7 cellular contexts compared by ENCODE assay signal in the genomic region with DNA sequence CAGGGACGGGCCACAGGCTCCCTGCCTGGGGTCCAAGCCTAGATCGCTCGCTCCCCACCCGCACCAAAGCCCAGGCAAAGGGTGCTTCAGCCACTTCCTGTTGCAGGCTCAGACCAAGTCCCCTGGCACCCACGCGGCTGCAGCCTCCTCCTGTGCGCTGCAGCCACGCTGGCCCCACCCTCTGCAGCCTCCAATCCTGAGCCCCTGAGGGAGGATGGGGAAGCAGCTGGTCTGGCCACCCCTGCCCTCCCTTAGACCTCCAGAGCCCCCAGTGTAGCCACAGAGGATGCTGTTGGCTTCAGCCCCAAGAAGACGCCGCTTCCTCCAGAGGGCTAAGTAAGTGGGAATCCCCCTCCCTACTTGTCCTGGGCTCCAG. TPM values are rescaled to one million over a fixed set of nuclear protein-coding genes. Genes with fewer than 3 reads are reported as not detected.
DNase-seq lines count a peak whose midpoint lies in the region; ATAC-seq and TF ChIP-seq lines count a peak whose summit lies in the region.

No MANE protein-coding gene starts in this region.

- no peaks in the 10 kb centered on the region for H3K36me3 ChIP-seq in Panc1 (ENCODE audit: control insufficient read depth, insufficient read depth, low read length)

- CTCF ChIA-PET in Panc1 (lab: Charles Lee): no interaction called here

- ATAC-seq in GM18868 (IDR thresholded peaks at IDR 0.05; ENCODE audit: unreplicated experiment) (peak; percentile 62), HG02642 (IDR thresholded peaks at IDR 0.05; ENCODE audit: poor library complexity, unreplicated experiment) (peak; percentile 52), Panc1 (peak; percentile 29)
- ATAC-seq in stimulated activated memory B cell treated with anti-CD40 and anti-IgM and Interleukin-4, amounts not matched to agents 10 μg/mL and 1 μg/mL and 100 μg/mL, for 72 hours: peak; percentile 84

- peaks cover 4% of the 10 kb centered on the region for H3K36me3 Mint-ChIP-seq in glutamatergic neuron (ENCODE audit: unreplicated experiment)
- peaks cover 32% of the 10 kb centered on the region for H3K36me3 Mint-ChIP-seq in stimulated activated memory B cell treated with anti-CD40 and anti-IgM and Interleukin-4, amounts not matched to agents 10 μg/mL and 1 μg/mL and 100 μg/mL, for 72 hours

- intact Hi-C loops in Panc1 (cut with micrococcal nuclease; ENCODE audit: unreplicated experiment): no loop called here

- H3K4me1 Mint-ChIP-seq in glutamatergic neuron (ENCODE audit: low read depth, unreplicated experiment): peaks cover 16% of the 10 kb centered on the region
- peaks cover 34% of the 10 kb centered on the region for H3K4me1 Mint-ChIP-seq in stimulated activated memory B cell treated with anti-CD40 and anti-IgM and Interleukin-4, amounts not matched to agents 10 μg/mL and 1 μg/mL and 100 μg/mL, for 72 hours

- POLR2A ChIA-PET in Panc1 (lab: Charles Lee): interaction anchor here (0.5 kb wide), 1 partner anchor 207 kb away, joined by 4 read pairs; no protein-coding TSS in a partner anchor

- peaks cover 30% of the 10 kb centered on the region for H3K4me1 ChIP-seq in Panc1 (ENCODE audit: control insufficient read depth, insufficient read depth, low read length)

- peak overlapping the region; percentile 78 for H3K4me3 Mint-ChIP-seq in glutamatergic neuron (ENCODE audit: unreplicated experiment)
- H3K4me3 Mint-ChIP-seq in stimulated activated memory B cell treated with anti-CD40 and anti-IgM and Interleukin-4, amounts not matched to agents 10 μg/mL and 1 μg/mL and 100 μg/mL, for 72 hours: peak overlapping the region; percentile 87

- no peak overlapping the region for H3K4me3 ChIP-seq in Panc1 (ENCODE audit: low read depth in 2 of 2, low read length in 2 of 2)

- in situ Hi-C loops in Panc1 (cut with HindIII; ENCODE audit: low pct_unique_long_range_greater_than_20kb, low sequenced_read_pairs): no loop called here

- peak overlapping the region; percentile 96 for H3K27ac Mint-ChIP-seq in glutamatergic neuron (ENCODE audit: unreplicated experiment)
- H3K27ac Mint-ChIP-seq in stimulated activated memory B cell treated with anti-CD40 and anti-IgM and Interleukin-4, amounts not matched to agents 10 μg/mL and 1 μg/mL and 100 μg/mL, for 72 hours: peak overlapping the region; percentile 95

- peak overlapping the region; percentile 75 for H3K27ac ChIP-seq in Panc1 (ENCODE audit: low read length)

- no TSS peak for BruUV-seq in Panc1 (replicated peaks; lab: Mats Ljungman, UMichigan)

- peaks cover 13% of the 10 kb centered on the region for H3K27me3 Mint-ChIP-seq in glutamatergic neuron (ENCODE audit: unreplicated experiment)
- H3K27me3 Mint-ChIP-seq in stimulated activated memory B cell treated with anti-CD40 and anti-IgM and Interleukin-4, amounts not matched to agents 10 μg/mL and 1 μg/mL and 100 μg/mL, for 72 hours: no peaks in the 10 kb centered on the region

- H3K9me3 ChIP-seq in Panc1 (ENCODE audit: control insufficient read depth, insufficient read depth, low read depth, low read length): no peaks in the 10 kb centered on the region

- H3K27me3 ChIP-seq in Panc1 (ENCODE audit: control insufficient read depth, insufficient read depth, low read length): no peaks in the 10 kb centered on the region

- TF ChIP-seq CTCF in Panc1 (IDR thresholded peaks at IDR 0.05): no peak
- TF ChIP-seq CTCF in glutamatergic neuron (IDR thresholded peaks at IDR 0.05; ENCODE audit: partially characterized antibody, unreplicated experiment): no peak

- DNase-seq in Panc1 (ENCODE audit: low read depth, low spot score) (no peak), glutamatergic neuron (peak; percentile 64), T1000 (lab: John Stamatoyannopoulos, UW) (no peak), activated T-cell treated with anti-CD3 and anti-CD28 coated beads for 4 hours (no peak)

- H3K9me3 Mint-ChIP-seq in glutamatergic neuron (ENCODE audit: unreplicated experiment): peaks cover 15% of the 10 kb centered on the region
- H3K9me3 Mint-ChIP-seq in stimulated activated memory B cell treated with anti-CD40 and anti-IgM and Interleukin-4, amounts not matched to agents 10 μg/mL and 1 μg/mL and 100 μg/mL, for 72 hours: no peaks in the 10 kb centered on the region

RNA-seq across cellular contexts. Expression of a gene that starts 9.3 kb away (rescaled TPM):
- 59.6 TPM for total RNA-seq in Panc1 (2021; ENCODE audit: unreplicated experiment)
- 83.9 TPM for polyA plus RNA-seq in Panc1 (2012; ENCODE audit: insufficient read length)
- total RNA-seq in glutamatergic neuron (ENCODE audit: unreplicated experiment): 178 TPM

Comparison
In these comparisons a context has a peak if more than half of its experiments do, and no peak if none do; other contexts are left out.
1. ATAC-seq: peak in every context shown above with its lines; median percentile 84 in stimulated activated memory B cell treated with anti-CD40 and anti-IgM and Interleukin-4, amounts not matched to agents 10 μg/mL and 1 μg/mL and 100 μg/mL, for 72 hours; 62 in GM18868; 52 in HG02642; 29 in Panc1.